Comparison of ENCODE assay signal across 21 cellular contexts in the genomic region with DNA sequence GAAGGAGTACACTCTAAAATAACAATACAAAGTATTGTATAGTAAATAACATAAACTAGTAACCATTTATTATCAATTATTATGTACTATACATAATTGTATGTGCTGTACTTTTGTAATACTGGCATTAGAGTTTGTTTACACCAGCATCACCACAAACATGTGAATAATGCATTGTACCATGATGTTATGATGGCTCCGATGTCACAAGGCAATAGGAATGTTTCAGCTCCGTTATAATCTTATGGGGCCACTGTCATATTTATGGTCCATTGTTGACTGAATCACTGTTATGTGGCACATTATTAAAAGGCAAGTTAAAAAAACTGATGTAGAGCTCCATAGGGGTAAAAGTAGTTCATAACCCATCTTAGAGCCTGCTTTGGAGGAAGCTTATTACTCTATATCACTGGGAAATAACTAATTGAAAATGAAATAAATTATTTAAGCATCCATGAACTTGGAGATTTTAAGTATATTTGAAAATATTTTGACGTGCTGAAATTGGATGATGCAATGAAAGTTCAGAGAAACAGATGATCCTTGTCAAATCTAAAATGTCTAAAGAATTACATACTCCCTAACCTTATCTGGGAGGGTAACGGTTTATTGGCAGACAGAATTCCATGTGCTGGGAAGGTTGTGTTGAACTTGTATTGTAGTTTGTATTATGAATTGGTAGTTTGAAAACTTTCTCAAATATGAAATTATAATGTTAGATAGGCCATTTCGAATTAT.
"Had no signal": no experiment of that assay in that cellular context is flagged by ENCODE, and none has a peak within 500 bp of the region (broad histone marks: within the 10 kb centered on the region; RNA-seq: fewer than 3 reads in every experiment).

No MANE protein-coding gene starts in this region.

- H3K27ac ChIP-seq: epithelial cell of prostate, neutrophil, sigmoid colon, testis had no signal

- H3K4me1 Mint-ChIP-seq: activated T-helper 17 cell treated with anti-CD3 and anti-CD28 coated beads, Interleukin-2, amount 50 U/mL, for 72 hours had no signal

- H3K36me3 ChIP-seq: sigmoid colon had no signal

- H3K9me3 ChIP-seq: mucosa of descending colon, neutrophil, sigmoid colon, testis had no signal

- H3K27me3 Mint-ChIP-seq: activated B cell treated with CpG ODN at 0.5 μM for 24 hours; activated CD8-positive, alpha-beta T cell treated with anti-CD3 and anti-CD28 coated beads for 36 hours; activated naive CD8-positive, alpha-beta T cell treated with anti-CD3 and anti-CD28 coated beads for 36 hours; activated T-helper 17 cell treated with anti-CD3 and anti-CD28 coated beads, Interleukin-2, amount 50 U/mL, for 72 hours; brain; effector memory CD8-positive, alpha-beta T cell; memory B cell; naive B cell; stimulated activated memory B cell treated with anti-CD40 and anti-IgM and Interleukin-4, amounts not matched to agents 10 μg/mL and 1 μg/mL and 100 μg/mL, for 72 hours had no signal

- ATAC-seq: activated CD8-positive, alpha-beta T cell treated with anti-CD3 and anti-CD28 coated beads for 36 hours; activated T-helper 17 cell treated with anti-CD3 and anti-CD28 coated beads, Interleukin-2, amount 50 U/mL, for 72 hours; effector memory CD8-positive, alpha-beta T cell; left ventricle myocardium superior; mucosa of descending colon; stimulated activated memory B cell treated with anti-CD40 and anti-IgM and Interleukin-4, amounts not matched to agents 10 μg/mL and 1 μg/mL and 100 μg/mL, for 72 hours had no signal

- H3K4me3 ChIP-seq: mucosa of descending colon, sigmoid colon, testis had no signal

- H3K36me3 Mint-ChIP-seq: brain; memory B cell; naive B cell; stimulated activated memory B cell treated with anti-CD40 and anti-IgM and Interleukin-4, amounts not matched to agents 10 μg/mL and 1 μg/mL and 100 μg/mL, for 72 hours had no signal

- H3K4me3 Mint-ChIP-seq: activated B cell treated with CpG ODN at 0.5 μM for 24 hours; activated CD8-positive, alpha-beta T cell treated with anti-CD3 and anti-CD28 coated beads for 36 hours; activated naive CD8-positive, alpha-beta T cell treated with anti-CD3 and anti-CD28 coated beads for 36 hours; activated T-helper 17 cell treated with anti-CD3 and anti-CD28 coated beads, Interleukin-2, amount 50 U/mL, for 72 hours; effector memory CD8-positive, alpha-beta T cell; memory B cell; naive B cell; stimulated activated memory B cell treated with anti-CD40 and anti-IgM and Interleukin-4, amounts not matched to agents 10 μg/mL and 1 μg/mL and 100 μg/mL, for 72 hours had no signal

- H3K9me3 Mint-ChIP-seq: activated B cell treated with CpG ODN at 0.5 μM for 24 hours; activated CD8-positive, alpha-beta T cell treated with anti-CD3 and anti-CD28 coated beads for 36 hours; activated T-helper 17 cell treated with anti-CD3 and anti-CD28 coated beads, Interleukin-2, amount 50 U/mL, for 72 hours; effector memory CD8-positive, alpha-beta T cell; memory B cell had no signal

- H3K27ac Mint-ChIP-seq: activated B cell treated with CpG ODN at 0.5 μM for 24 hours; activated CD8-positive, alpha-beta T cell treated with anti-CD3 and anti-CD28 coated beads for 36 hours; activated naive CD8-positive, alpha-beta T cell treated with anti-CD3 and anti-CD28 coated beads for 36 hours; activated T-helper 17 cell treated with anti-CD3 and anti-CD28 coated beads, Interleukin-2, amount 50 U/mL, for 72 hours; brain; memory B cell; naive B cell; stimulated activated memory B cell treated with anti-CD40 and anti-IgM and Interleukin-4, amounts not matched to agents 10 μg/mL and 1 μg/mL and 100 μg/mL, for 72 hours had no signal

- DNase-seq: activated B cell treated with CpG ODN at 0.5 μM for 24 hours; activated CD4-positive, alpha-beta T cell treated with anti-CD3 and anti-CD28 coated beads for 48 hours; activated CD8-positive, alpha-beta T cell treated with anti-CD3 and anti-CD28 coated beads for 36 hours; activated naive CD4-positive, alpha-beta T cell; activated naive CD8-positive, alpha-beta T cell treated with anti-CD3 and anti-CD28 coated beads for 36 hours; activated T-cell treated with anti-CD3 and anti-CD28 coated beads, Interleukin-2, amount 50 U/mL, for 1 hour; anterior cingulate cortex; caudate nucleus; effector memory CD8-positive, alpha-beta T cell; left ventricle myocardium superior; mucosa of descending colon; naive B cell; sigmoid colon; stimulated activated CD4-positive, alpha-beta T cell treated with anti-CD3 and anti-CD28 coated beads, Interleukin-4, amount 100 ng/mL, for 24 hours; testis had no signal

- H3K27me3 ChIP-seq: neutrophil, sigmoid colon, testis had no signal
